Comparison of ENCODE assay signal across 15 cellular contexts in genomic region chr14:59419383-59419782, GRCh38. TPM values are rescaled to one million over a fixed set of nuclear protein-coding genes. Genes with fewer than 3 reads are reported as not detected.
DNase-seq lines count a peak whose midpoint lies in the region; ATAC-seq, FAIRE-seq and TF ChIP-seq lines count a peak whose summit lies in the region.
"Had no signal": no experiment of that assay in that cellular context is flagged by ENCODE, and none has a peak within 500 bp of the region (broad histone marks: within the 10 kb centered on the region; RNA-seq: fewer than 3 reads in every experiment).

No MANE protein-coding gene starts in this region.

- peak; percentile 57 for ATAC-seq in left ventricle myocardium superior
- no peak for ATAC-seq in HG02623 (IDR thresholded peaks at IDR 0.05; ENCODE audit: unreplicated experiment)
- ATAC-seq in gastrocnemius medialis: no peak
- ATAC-seq: CD8-positive, alpha-beta T cell had no signal

- no peaks in the 10 kb centered on the region for H3K36me3 ChIP-seq in small intestine (ENCODE audit: control insufficient read depth in 2 of 2, insufficient read depth in 2 of 2, low read length in 2 of 2)
- H3K36me3 ChIP-seq in gastrocnemius medialis: no peaks in the 10 kb centered on the region

- intact Hi-C loops in left ventricle myocardium superior (cut with micrococcal nuclease) (no loop called here), head of caudate nucleus (cut with DNase I) (no loop called here), gastrocnemius medialis (cut with DNase I; ENCODE audit: low total_unique reads) (no loop called here)

- TF ChIP-seq POLR2A in gastrocnemius medialis (IDR thresholded peaks at IDR 0.05): no peak

- in situ Hi-C loops in gastrocnemius medialis (cut with MboI; ENCODE audit: low sequenced_read_pairs in 4 of 4): no loop called here

- 11 to 20% (median 14%) methylated on average over 2 of the region's 2 CpGs for WGBS in small intestine, 3 donors

- CTCF ChIA-PET in RWPE1 (lab: Yijun Ruan, JAX): no interaction called here

- TF ChIP-seq CTCF in RWPE1 (conservative IDR thresholded peaks at IDR 0.05; ENCODE audit: low read depth) (no peak), gastrocnemius medialis (IDR thresholded peaks at IDR 0.05 in 4 of 5, conservative IDR thresholded peaks at IDR 0.05 in 1 of 5) (no peak)

- H3K27ac ChIP-seq in RWPE1 (peak overlapping the region; percentile 28; the same call in 1 of the 2 replicates), small intestine (ENCODE audit: low read depth in 1 of 2, low read length in 1 of 2) (no peak overlapping the region), gastrocnemius medialis (no peak overlapping the region)
- H3K27ac ChIP-seq: 22Rv1, SK-N-MC had no signal

- FAIRE-seq in small intestine (lab: Jason Lieb, UNC): no peak
- FAIRE-seq: H54 had no signal

- no peaks in the 10 kb centered on the region for H3K4me1 ChIP-seq in small intestine (ENCODE audit: control insufficient read depth in 2 of 2, insufficient read depth in 1 of 2, low read depth in 1 of 2, low read length in 1 of 2)
- H3K4me1 ChIP-seq in gastrocnemius medialis: peaks cover 7 to 11% of the 10 kb centered on the region in 2 donors

- POLR2A ChIA-PET in RWPE1 (lab: Yijun Ruan, JAX; ENCODE audit: low non-redundant PET): no interaction called here

- DNase-seq in DMS 273 (lab: John Stamatoyannopoulos, UW; ENCODE audit: unreplicated experiment) (peak; percentile 31), DMS 273 treated with DMSO at 0.1 percent for 48 hours (lab: John Stamatoyannopoulos, UW) (no peak), RWPE1 (ENCODE audit: low spot score) (no peak), left ventricle myocardium superior (no peak), small intestine (peak; percentile 40), head of caudate nucleus (no peak), gastrocnemius medialis (no peak)
- DNase-seq: CD8-positive, alpha-beta T cell; MM.1S; NCI-H2029 treated with DMSO at 0.1 percent for 48 hours; NCI-H226 had no signal

- H3K9me3 ChIP-seq in small intestine (ENCODE audit: control insufficient read depth, low read depth) (no peaks in the 10 kb centered on the region), gastrocnemius medialis (no peaks in the 10 kb centered on the region)

- H3K27me3 ChIP-seq in small intestine (ENCODE audit: control insufficient read depth in 2 of 2, insufficient read depth in 2 of 2, low read length in 2 of 2) (no peaks in the 10 kb centered on the region), gastrocnemius medialis (no peaks in the 10 kb centered on the region)

- no peak overlapping the region for H3K4me3 ChIP-seq in small intestine (ENCODE audit: low read depth in 1 of 2, low read length in 2 of 2)
- no peak overlapping the region for H3K4me3 ChIP-seq in gastrocnemius medialis
- H3K4me3 ChIP-seq: SK-N-MC had no signal

RNA-seq across cellular contexts. Expression of gene GPR135, which starts 45.8 kb away (rescaled TPM):
- total RNA-seq in left ventricle myocardium superior (2.0 TPM), gastrocnemius medialis (1 to 10 TPM; 1.6 to 3.8 (median 1.6) TPM)
- under 1 TPM in 2 of 3 donors, not detected in 1; 0.22 to 0.39 TPM for polyA plus RNA-seq in small intestine

Comparison
In these comparisons a context has a peak if more than half of its experiments do, and no peak if none do; other contexts are left out.
1. DNase-seq: peak in DMS 273 (single experiment) and small intestine (single experiment); none in DMS 273 treated with DMSO at 0.1 percent for 48 hours (single experiment), RWPE1 (single experiment), left ventricle myocardium superior (single experiment), head of caudate nucleus (0 of 42) and gastrocnemius medialis (0 of 2).